In the genomic region with DNA sequence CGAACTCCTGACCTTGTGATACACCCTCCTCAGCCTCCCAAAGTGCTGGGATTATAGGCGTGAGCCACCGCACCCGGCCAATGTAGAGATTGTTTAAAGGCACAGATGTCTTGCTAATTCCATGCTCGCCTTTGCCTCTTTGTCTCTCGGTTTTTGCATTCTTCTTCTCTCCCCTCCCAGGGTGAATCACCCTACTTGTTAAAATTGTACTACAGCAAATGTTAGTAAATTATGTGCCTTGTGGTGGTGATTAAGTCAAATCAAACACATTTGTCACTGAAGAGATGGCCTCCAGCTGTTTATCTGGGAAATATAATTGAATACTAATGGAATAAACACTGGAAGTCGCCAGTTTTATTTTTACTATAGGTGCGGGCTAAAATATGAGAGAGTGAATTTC, we compare ENCODE assay signal across 17 cellular contexts.
"Had no signal": no experiment of that assay in that cellular context is flagged by ENCODE, and none has a peak within 500 bp of the region (broad histone marks: within the 10 kb centered on the region; RNA-seq: fewer than 3 reads in every experiment).

No MANE protein-coding gene starts in this region.

- H3K27me3 ChIP-seq: gastroesophageal sphincter had no signal

- DNase-seq: activated CD4-positive, alpha-beta T cell treated with anti-CD3 and anti-CD28 coated beads, Interleukin-2, amount 50 U/mL, for 4 hours; activated effector memory CD4-positive, alpha-beta T cell treated with anti-CD3 and anti-CD28 coated beads, Interleukin-2, amount 50 U/mL, for 16 hours; activated naive CD4-positive, alpha-beta T cell treated with anti-CD3 and anti-CD28 coated beads, Interleukin-2, amount 50 U/mL, for 16 hours; activated T-cell treated with anti-CD3 and anti-CD28 coated beads, Interleukin-2, amount 50 U/mL, for 72 hours; effector CD8-positive, alpha-beta T cell; heart left ventricle; kidney glomerular epithelial cell; left ventricle myocardium superior; naive B cell; retina; stimulated activated CD4-positive, alpha-beta T cell treated with anti-CD3 and anti-CD28 coated beads, Interleukin-12 subunit alpha, Interleukin-12 subunit beta, amount 100 ng/mL, for 4 hours; stimulated activated CD4-positive, alpha-beta T cell treated with anti-CD3 and anti-CD28 coated beads, Interleukin-1b, Interleukin-23, amount 100 ng/mL, for 48 hours; stimulated activated CD8-positive, alpha-beta memory T cell treated with anti-CD3 and anti-CD28 coated beads, Interleukin-4, amount 100 ng/mL, for 48 hours; stimulated activated naive CD4-positive, alpha-beta T cell; tibial artery had no signal

- H3K36me3 ChIP-seq: gastroesophageal sphincter, heart left ventricle, tibial artery had no signal

- H3K9me3 ChIP-seq: gastroesophageal sphincter, heart left ventricle, tibial artery had no signal

- H3K4me3 ChIP-seq: gastroesophageal sphincter, heart left ventricle, tibial artery had no signal

- ATAC-seq: activated T-cell treated with anti-CD3 and anti-CD28 coated beads, Interleukin-2, amount 50 U/mL, for 72 hours; esophagus mucosa; gastroesophageal sphincter; heart left ventricle; left ventricle myocardium superior had no signal

- H3K4me1 ChIP-seq: heart left ventricle had no signal

- H3K27ac ChIP-seq: gastroesophageal sphincter, heart left ventricle, tibial artery had no signal
